In genomic region chr9:114779352-114779845, GRCh38 we compare ENCODE assay signal across 10 cellular contexts. TPM values are rescaled to one million over a fixed set of nuclear protein-coding genes. Genes with fewer than 3 reads are reported as not detected.
DNase-seq lines count a peak whose midpoint lies in the region; ATAC-seq and TF ChIP-seq lines count a peak whose summit lies in the region.
"Had no signal": no experiment of that assay in that cellular context is flagged by ENCODE, and none has a peak within 500 bp of the region (broad histone marks: within the 10 kb centered on the region; RNA-seq: fewer than 3 reads in every experiment).

No MANE protein-coding gene starts in this region.

- no peaks in the 10 kb centered on the region for H3K9me3 Mint-ChIP-seq in glutamatergic neuron (ENCODE audit: unreplicated experiment)
- H3K9me3 Mint-ChIP-seq: central memory CD8-positive, alpha-beta T cell had no signal

- no peak for TF ChIP-seq CTCF in glutamatergic neuron (IDR thresholded peaks at IDR 0.05; ENCODE audit: partially characterized antibody, unreplicated experiment)

- H3F3A ChIP-seq in GM23248 (ENCODE audit: insufficient read depth), result no peaks in the 10 kb centered on the region

- peaks cover 1% of the 10 kb centered on the region for H3K27me3 Mint-ChIP-seq in glutamatergic neuron (ENCODE audit: unreplicated experiment)

- no peaks in the 10 kb centered on the region for H3K79me2 ChIP-seq in GM23248 (ENCODE audit: insufficient read depth)

- no peak overlapping the region for H3K9ac ChIP-seq in GM23248

- no peaks in the 10 kb centered on the region for H3K9me2 ChIP-seq in GM23248 (ENCODE audit: insufficient read depth)

- ATAC-seq in HG02642 (IDR thresholded peaks at IDR 0.05; ENCODE audit: poor library complexity, unreplicated experiment), result no peak
- ATAC-seq in GM19351 (IDR thresholded peaks at IDR 0.05; ENCODE audit: unreplicated experiment), result no peak

- in situ Hi-C loops in GM23248 (cut with MboI), result no loop called here

- H3K4me1 ChIP-seq in GM23248 (ENCODE audit: insufficient read depth), result peaks cover 11% of the 10 kb centered on the region

- peak; percentile 50 for DNase-seq in GM23248
- DNase-seq in NCI-H748 treated with DMSO at 0.1 percent for 48 hours (lab: John Stamatoyannopoulos, UW), result peak; percentile 48
- DNase-seq in epithelial cell of prostate (ENCODE audit: low read depth, low spot score), result peak; percentile 36
- DNase-seq in posterior vena cava (ENCODE audit: low spot score), result peak; percentile 89
- DNase-seq in glutamatergic neuron, result no peak
- DNase-seq in NCI-H524 treated with DMSO at 0.1 percent for 48 hours (lab: John Stamatoyannopoulos, UW), result no peak
- DNase-seq: GDM1 had no signal

- no peak overlapping the region for H3K27ac Mint-ChIP-seq in glutamatergic neuron (ENCODE audit: unreplicated experiment)

- intact Hi-C loops in posterior vena cava (cut with DNase I), result no loop called here

- no peaks in the 10 kb centered on the region for H4K20me1 ChIP-seq in GM23248 (ENCODE audit: insufficient read depth)

- no peaks in the 10 kb centered on the region for H3K4me1 Mint-ChIP-seq in glutamatergic neuron (ENCODE audit: low read depth, unreplicated experiment)

- no peak overlapping the region for H3K4me3 ChIP-seq in GM23248

- H3K27ac ChIP-seq in GM23248 (no peak overlapping the region), epithelial cell of prostate (no peak overlapping the region)

- WGBS in GM23248 (ENCODE audit: low coverage in 1 of 2, low lambda C conversion rate in 2 of 2, missing lambda C conversion rate in 2 of 2), 2 experiments, result 8 to 16% methylated on average over 4 of the region's 4 CpGs

- no peaks in the 10 kb centered on the region for H3K9me3 ChIP-seq in GM23248 (ENCODE audit: low read depth)

- H3K36me3 Mint-ChIP-seq in glutamatergic neuron (ENCODE audit: unreplicated experiment), result no peaks in the 10 kb centered on the region

- no peak overlapping the region for H3K4me2 ChIP-seq in GM23248 (ENCODE audit: unreplicated experiment)

- no peaks in the 10 kb centered on the region for H3K36me3 ChIP-seq in GM23248 (ENCODE audit: low read depth)

- H3K27me3 ChIP-seq in GM23248 (replicated peaks; ENCODE audit: insufficient read depth), result 0 out of 2 replicates have a peak, but pooled peaks cover 7% of the 10 kb centered on the region

- H2AFZ ChIP-seq in GM23248, result no peak overlapping the region

- H3K4me3 Mint-ChIP-seq in glutamatergic neuron (ENCODE audit: unreplicated experiment), result no peak overlapping the region
- H3K4me3 Mint-ChIP-seq: central memory CD8-positive, alpha-beta T cell had no signal

RNA-seq across cellular contexts. Expression of gene TNFSF15, which starts 26.4 kb away (rescaled TPM):
- under 0.01 TPM in 1 of 2 replicates, not detected in the other for total RNA-seq in GM23248 (2014; rRNA removed; shearing (Covaris generic))
- not detected in 2 replicates for polyA plus RNA-seq in GM23248 (2016; fragmentation: Nextera tagmentation; extraction: Ambion mirVana)
- under 1 TPM; 0.28 to 0.52 TPM for total RNA-seq in posterior vena cava
- total RNA-seq in glutamatergic neuron (ENCODE audit: unreplicated experiment), result not detected

Comparison
In these comparisons a context has a peak if more than half of its experiments do, and no peak if none do; other contexts are left out.
1. DNase-seq: peak in GM23248 (single experiment), NCI-H748 treated with DMSO at 0.1 percent for 48 hours (single experiment), epithelial cell of prostate (single experiment) and posterior vena cava (single experiment); none in glutamatergic neuron (single experiment) and NCI-H524 treated with DMSO at 0.1 percent for 48 hours (single experiment).